ENCODE assay signal across 8 cellular contexts in the genomic region with DNA sequence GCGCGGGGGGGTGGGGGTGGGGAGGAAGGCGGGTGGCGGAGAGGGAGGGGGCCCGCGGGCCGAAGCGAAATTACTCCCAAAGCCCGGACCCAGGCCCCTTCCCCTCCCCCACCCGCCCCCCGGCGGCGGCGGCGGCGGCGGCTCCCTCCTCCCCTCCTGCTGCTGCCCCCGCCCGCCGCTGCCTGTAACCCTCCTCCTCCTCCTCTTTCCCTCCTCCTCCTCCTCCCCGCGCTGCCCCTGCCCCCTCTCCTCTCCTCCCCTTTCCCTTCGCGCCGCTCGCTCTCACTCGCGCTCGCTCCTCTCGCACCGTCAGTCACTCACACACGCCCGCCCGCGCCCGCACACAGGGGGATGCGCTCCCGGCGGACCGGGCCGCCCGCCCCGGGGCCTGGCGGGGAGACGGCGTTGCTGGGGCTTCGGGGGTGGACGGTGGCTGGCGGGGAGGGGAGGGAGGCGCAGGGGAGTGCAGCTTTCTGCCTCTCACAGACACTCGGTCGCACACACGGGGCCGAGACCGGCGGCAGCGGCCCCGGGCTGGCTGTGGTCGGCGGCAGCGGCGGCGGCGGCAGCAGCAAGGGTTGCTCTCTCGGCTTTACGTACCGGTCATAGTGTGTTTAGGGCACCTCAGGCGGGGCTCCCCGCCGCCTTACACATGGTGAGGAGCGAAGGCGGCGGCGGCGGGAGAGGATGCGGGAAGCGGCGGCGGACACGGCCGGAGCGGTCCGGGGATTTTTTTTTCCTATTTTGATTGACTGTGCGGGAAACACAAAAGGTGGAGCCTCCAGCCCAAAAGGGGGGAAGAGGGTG.
DNase-seq lines count a peak whose midpoint lies in the region; ATAC-seq and TF ChIP-seq lines count a peak whose summit lies in the region.

No MANE protein-coding gene starts in this region.

- H3K4me3 ChIP-seq in GM12865 (ENCODE audit: low read depth, low read length) = peak overlapping the region; percentile 72
- H3K4me3 ChIP-seq in cardiac fibroblast (replicated peaks in 1 of 2; ENCODE audit: low read depth in 2 of 2, low read length in 2 of 2) = peak overlapping the region; percentile 70 to 71

- TF ChIP-seq CTCF in GM12865 (IDR thresholded peaks at IDR 0.05; ENCODE audit: insufficient read depth, low read depth, low read length, missing control alignments) (no peak), cardiac fibroblast (IDR thresholded peaks at IDR 0.05; ENCODE audit: low read depth, low read length) (no peak)

- ATAC-seq in HG02840 (IDR thresholded peaks at IDR 0.05; ENCODE audit: low FRiP score, unreplicated experiment) = peak; percentile 18

- DNase-seq in GM12865 (ENCODE audit: low read depth) (peak; percentile 92), NCI-H2196 (lab: John Stamatoyannopoulos, UW; ENCODE audit: unreplicated experiment) (peak; percentile 79), cardiac fibroblast (ENCODE audit: low read depth in 2 of 2) (peak; percentile 86 to 95), iris pigment epithelial cell (ENCODE audit: low read depth) (peak; percentile 88), retina (no peak)
- DNase-seq in activated CD4-positive, CD25-positive, alpha-beta regulatory T cell (lab: John Stamatoyannopoulos, UW) = peak; percentile 68 to 85 (median 76)
- peak; percentile 62 to 84 (median 73) for DNase-seq in stimulated activated CD4-positive, alpha-beta T cell treated with anti-CD3 and anti-CD28 coated beads, Interleukin-12 subunit alpha, Interleukin-12 subunit beta, amount 100 ng/mL, for 48 hours (ENCODE audit: low read depth in 2 of 3, low spot score in 1 of 3)
